8 cellular contexts compared by ENCODE assay signal in the genomic region with DNA sequence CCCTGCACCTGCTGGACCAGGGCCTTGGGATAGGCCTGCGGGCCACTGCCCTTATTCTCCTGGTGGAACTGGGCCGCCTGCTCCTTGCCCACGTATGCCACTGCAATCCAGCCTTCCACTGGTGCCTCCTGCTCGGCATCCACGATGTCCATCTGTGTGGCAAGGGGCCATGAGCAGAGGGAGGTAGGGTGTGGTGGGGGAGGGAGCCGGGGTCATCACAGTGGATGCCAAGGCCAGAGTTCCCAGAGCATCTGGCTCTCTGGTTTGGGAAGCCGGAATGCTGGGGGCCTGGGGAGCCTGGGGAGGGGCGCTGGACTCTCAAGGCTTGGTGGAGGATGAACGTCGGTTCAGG. TPM values are rescaled to one million over a fixed set of nuclear protein-coding genes. Genes with fewer than 3 reads are reported as not detected.
A peak's percentile ranks its signal among the peaks of the same experiment; 100 is the strongest.
DNase-seq lines count a peak whose midpoint lies in the region; ATAC-seq and TF ChIP-seq lines count a peak whose summit lies in the region.

No MANE protein-coding gene starts in this region.

- no peaks in the 10 kb centered on the region for H3K36me3 Mint-ChIP-seq in activated B cell treated with CpG ODN at 0.5 μM for 24 hours (ENCODE audit: low read depth)

- peaks cover 3% of the 10 kb centered on the region for H3K27me3 Mint-ChIP-seq in activated B cell treated with CpG ODN at 0.5 μM for 24 hours

- TF ChIP-seq CTCF in activated B cell treated with CpG ODN at 0.5 μM for 24 hours (IDR thresholded peaks at IDR 0.05) (no peak), smooth muscle cell (IDR thresholded peaks at IDR 0.05; ENCODE audit: borderline replicate concordance, insufficient read depth, poor library complexity, severe bottlenecking) (no peak)

- H2AFZ ChIP-seq in smooth muscle cell (ENCODE audit: low read depth), result no peak overlapping the region

- H3K36me3 ChIP-seq in HAP-1 (replicated peaks) (peaks cover 11% of the 10 kb centered on the region; the same call in 1 of the 2 replicates), smooth muscle cell (ENCODE audit: low read depth) (no peaks in the 10 kb centered on the region)

- DNase-seq in HAP-1 (ENCODE audit: low spot score in 2 of 2) (no peak), activated B cell treated with CpG ODN at 0.5 μM for 24 hours (no peak), smooth muscle cell (lab: John Stamatoyannopoulos, UW; ENCODE audit: unreplicated experiment) (no peak), NCI-H226 (no peak)

- H3K27me3 ChIP-seq in HAP-1 (ENCODE audit: low read depth), result no peaks in the 10 kb centered on the region
- no peaks in the 10 kb centered on the region for H3K27me3 ChIP-seq in smooth muscle cell (ENCODE audit: low read depth)

- intact Hi-C loops in activated B cell treated with CpG ODN at 0.5 μM for 24 hours (cut with micrococcal nuclease), result no loop called here

- no peak overlapping the region for H3K9ac ChIP-seq in smooth muscle cell (ENCODE audit: low read depth)

- H3K27ac Mint-ChIP-seq in activated B cell treated with CpG ODN at 0.5 μM for 24 hours, result peak overlapping the region; percentile 41

- H3K4me3 ChIP-seq in HAP-1 (peak overlapping the region; percentile 55), iPS-11a (ENCODE audit: low read depth, low read length) (peak overlapping the region; percentile 45), smooth muscle cell (peak overlapping the region; percentile 66)

- no peak overlapping the region for H3K27ac ChIP-seq in smooth muscle cell (ENCODE audit: low read depth)

- H3K4me2 ChIP-seq in smooth muscle cell, result peak overlapping the region; percentile 98

- peaks cover 6% of the 10 kb centered on the region; the same call in 1 of the 2 replicates for H3K9me3 ChIP-seq in HAP-1
- no peaks in the 10 kb centered on the region for H3K9me3 ChIP-seq in smooth muscle cell (replicated peaks; ENCODE audit: low read depth)

- POLR2A ChIA-PET in activated B cell treated with CpG ODN at 0.5 μM for 24 hours (lab: Charles Lee), result interaction anchor here (1.0 to 1.4 kb wide), 2 partner anchors 98 kb away, joined by 4 to 41 read pairs; a partner anchor contains a TSS

- WGBS in smooth muscle cell (ENCODE audit: low lambda C conversion rate), result 47% methylated on average over 7 of the region's 10 CpGs

- in situ Hi-C loops in HAP-1 (cut with MboI; ENCODE audit: low sequenced_read_pairs), result loop anchor here (25.0 kb wide), 1 partner anchor 274 kb away; no protein-coding TSS in a partner anchor

- H3K4me1 Mint-ChIP-seq in activated B cell treated with CpG ODN at 0.5 μM for 24 hours, result peaks cover 20% of the 10 kb centered on the region

- CTCF ChIA-PET in activated B cell treated with CpG ODN at 0.5 μM for 24 hours (lab: Charles Lee), result interaction anchor here (0.9 to 11.3 kb wide), 6 partner anchors 37 to 125 kb away, joined by 3 to 275 read pairs (median 7); a partner anchor contains a TSS

- H3K79me2 ChIP-seq in smooth muscle cell (ENCODE audit: low read depth), result no peaks in the 10 kb centered on the region

- peak overlapping the region; percentile 84 for H3K4me3 Mint-ChIP-seq in activated B cell treated with CpG ODN at 0.5 μM for 24 hours

- peaks cover 3% of the 10 kb centered on the region; the same call in 1 of the 2 replicates for H3K4me1 ChIP-seq in HAP-1
- H3K4me1 ChIP-seq in smooth muscle cell (ENCODE audit: low read depth), result peaks cover 7% of the 10 kb centered on the region

- no peak for ATAC-seq in activated B cell treated with CpG ODN at 0.5 μM for 24 hours (ENCODE audit: low read depth)
- no peak for ATAC-seq in HG02970 (IDR thresholded peaks at IDR 0.05; ENCODE audit: low FRiP score, unreplicated experiment)
- no peak for ATAC-seq in HG03159 (IDR thresholded peaks at IDR 0.05; ENCODE audit: unreplicated experiment)
- no peak for ATAC-seq in HG03469 (IDR thresholded peaks at IDR 0.05; ENCODE audit: unreplicated experiment)

- no peaks in the 10 kb centered on the region for H4K20me1 ChIP-seq in smooth muscle cell (ENCODE audit: low read depth)

- H3F3A ChIP-seq in smooth muscle cell (ENCODE audit: low read depth), result no peaks in the 10 kb centered on the region

- no peaks in the 10 kb centered on the region for H3K9me3 Mint-ChIP-seq in activated B cell treated with CpG ODN at 0.5 μM for 24 hours

RNA-seq across cellular contexts. Expression of a gene that starts 0.6 kb away (rescaled TPM):
- total RNA-seq in activated B cell treated with CpG ODN at 0.5 μM for 24 hours (8.6 and 8.8 TPM in 2 replicates), smooth muscle cell (11.6 and 21.2 TPM in 2 replicates)
- polyA plus RNA-seq in smooth muscle cell, result 3.4 and 5.9 TPM in 2 replicates

RNA-seq across cellular contexts. Expression of a gene that starts 10.2 kb away (rescaled TPM):
- total RNA-seq in activated B cell treated with CpG ODN at 0.5 μM for 24 hours (0.40 and 0.42 TPM in 2 replicates), smooth muscle cell (7.9 and 15.1 TPM in 2 replicates)
- 8.0 and 8.2 TPM in 2 replicates for polyA plus RNA-seq in smooth muscle cell

RNA-seq across cellular contexts. Expression of a gene that starts 29.8 kb away (rescaled TPM):
- total RNA-seq in activated B cell treated with CpG ODN at 0.5 μM for 24 hours (1.8 and 2.9 TPM in 2 replicates), smooth muscle cell (1.5 and 4.8 TPM in 2 replicates)
- 2.5 and 6.0 TPM in 2 replicates for polyA plus RNA-seq in smooth muscle cell

RNA-seq across cellular contexts. Expression of a gene that starts 29.9 kb away (rescaled TPM):
- 263 and 269 TPM in 2 replicates for total RNA-seq in activated B cell treated with CpG ODN at 0.5 μM for 24 hours
- 46.0 and 55.0 TPM in 2 replicates for total RNA-seq in smooth muscle cell
- polyA plus RNA-seq in smooth muscle cell, result 86.7 and 86.9 TPM in 2 replicates

RNA-seq across cellular contexts. Expression of a gene that starts 39.0 kb away (rescaled TPM):
- total RNA-seq in activated B cell treated with CpG ODN at 0.5 μM for 24 hours (30.8 and 33.9 TPM in 2 replicates), smooth muscle cell (14.3 and 14.4 TPM in 2 replicates)
- 30.9 and 31.3 TPM in 2 replicates for polyA plus RNA-seq in smooth muscle cell
